In genomic region chr12:53098354-53098981, GRCh38 we compare ENCODE assay signal across 8 cellular contexts. TPM values are rescaled to one million over a fixed set of nuclear protein-coding genes. Genes with fewer than 3 reads are reported as not detected.
DNase-seq lines count a peak whose midpoint lies in the region; ATAC-seq and TF ChIP-seq lines count a peak whose summit lies in the region.

No MANE protein-coding gene starts in this region.

- ATAC-seq in CD4-positive, CD25-positive, alpha-beta regulatory T cell (ENCODE audit: low read depth in 2 of 2), result no peak

- H3K36me3 Mint-ChIP-seq in CD4-positive, CD25-positive, alpha-beta regulatory T cell, result no peaks in the 10 kb centered on the region

- no peak overlapping the region for H3K27ac ChIP-seq in CD4-positive, CD25-positive, alpha-beta regulatory T cell (ENCODE audit: insufficient read depth, low read length, poor library complexity, severe bottlenecking)
- no peak overlapping the region for H3K27ac ChIP-seq in iPS-20b (ENCODE audit: low read length)

- H3K4me1 Mint-ChIP-seq in CD4-positive, CD25-positive, alpha-beta regulatory T cell, result peaks cover 0 to 34% (median 22%) of the 10 kb centered on the region in 4 donors

- peak overlapping the region in 2 of 3 donors; percentile 46 to 56 for H3K27ac Mint-ChIP-seq in CD4-positive, CD25-positive, alpha-beta regulatory T cell

- H3K9ac ChIP-seq in iPS-20b (ENCODE audit: low read depth, low read length), result no peak overlapping the region

- no peaks in the 10 kb centered on the region for H3K36me3 ChIP-seq in CD4-positive, CD25-positive, alpha-beta regulatory T cell (ENCODE audit: control insufficient read depth, insufficient read depth, low read length)
- no peaks in the 10 kb centered on the region for H3K36me3 ChIP-seq in iPS-20b (ENCODE audit: insufficient read depth, low read depth, low read length)

- DNase-seq in CD4-positive, CD25-positive, alpha-beta regulatory T cell, result peak in 1 of 3 donors; percentile 13
- DNase-seq in NCI-H460 (ENCODE audit: extremely low read depth, low read depth) (peak; percentile 62), astrocyte of the spinal cord (ENCODE audit: low read depth, low spot score) (peak; percentile 82), cerebellar nuclear complex (lab: John Stamatoyannopoulos, UW) (no peak), SHP77 treated with DMSO at 0.1 percent for 48 hours (lab: John Stamatoyannopoulos, UW) (no peak), GF-D8 (lab: John Stamatoyannopoulos, UW) (no peak)
- peak; percentile 19 to 53 for DNase-seq in stimulated activated CD8-positive, alpha-beta memory T cell treated with anti-CD3 and anti-CD28 coated beads, Interleukin-7, amount 100 ng/mL, for 48 hours (ENCODE audit: extremely low read depth in 1 of 2, low read depth in 1 of 2)

- peak overlapping the region; percentile 54 to 89 (median 84) for H3K4me3 Mint-ChIP-seq in CD4-positive, CD25-positive, alpha-beta regulatory T cell

- H3K27me3 Mint-ChIP-seq in CD4-positive, CD25-positive, alpha-beta regulatory T cell, result peaks cover 25% of the 10 kb centered on the region

- H3K27me3 ChIP-seq in CD4-positive, CD25-positive, alpha-beta regulatory T cell (ENCODE audit: control insufficient read depth, insufficient read depth, low read length), result peaks cover 4% of the 10 kb centered on the region
- H3K27me3 ChIP-seq in iPS-20b (ENCODE audit: insufficient read depth, low read length), result peaks cover 44% of the 10 kb centered on the region

- no peak overlapping the region for H3K4me3 ChIP-seq in CD4-positive, CD25-positive, alpha-beta regulatory T cell (ENCODE audit: low read depth, low read length)
- H3K4me3 ChIP-seq in astrocyte of the spinal cord (ENCODE audit: low read depth, low read length) (peak overlapping the region; percentile 59), iPS-20b (ENCODE audit: low read length) (peak overlapping the region; percentile 72)

- H3K9me3 Mint-ChIP-seq in CD4-positive, CD25-positive, alpha-beta regulatory T cell, result peaks cover 0 to 4% (median 0%) of the 10 kb centered on the region in 7 donors

- H3K9me3 ChIP-seq in CD4-positive, CD25-positive, alpha-beta regulatory T cell (ENCODE audit: control insufficient read depth in 2 of 2, low read length in 2 of 2), result no peaks in the 10 kb centered on the region
- no peaks in the 10 kb centered on the region for H3K9me3 ChIP-seq in iPS-20b (ENCODE audit: insufficient read depth, low read depth, low read length)

- in situ Hi-C loops in astrocyte of the spinal cord (cut with HindIII; ENCODE audit: low sequenced_read_pairs), result no loop called here

- H3K4me1 ChIP-seq in CD4-positive, CD25-positive, alpha-beta regulatory T cell (ENCODE audit: control insufficient read depth, insufficient read depth, low read length, poor library complexity, severe bottlenecking), result peaks cover 37% of the 10 kb centered on the region
- H3K4me1 ChIP-seq in iPS-20b (ENCODE audit: insufficient read depth, low read length), result peaks cover 16% of the 10 kb centered on the region; the same call in 1 of the 2 replicates

- TF ChIP-seq CTCF in astrocyte of the spinal cord (IDR thresholded peaks at IDR 0.05; ENCODE audit: low read depth, low read length), result no peak

RNA-seq across cellular contexts. Expression of gene IGFBP6, which starts 1.0 kb away (rescaled TPM):
- total RNA-seq in CD4-positive, CD25-positive, alpha-beta regulatory T cell, result not detected
- under 1 TPM in 1 of 4 donors, not detected in 3; 0.84 TPM for polyA plus RNA-seq in CD4-positive, CD25-positive, alpha-beta regulatory T cell
- total RNA-seq in NCI-H460 (2014; rRNA removed; shearing (Covaris generic)), result 53.1 and 54.9 TPM in 2 replicates
- polyA plus RNA-seq in NCI-H460 (2014; cell fraction: nucleus; rRNA removed), result 35.8 and 72.1 TPM in 2 replicates

RNA-seq across cellular contexts. Expression of gene SOAT2, which starts 4.8 kb away (rescaled TPM):
- total RNA-seq in CD4-positive, CD25-positive, alpha-beta regulatory T cell, result 0.37 TPM
- polyA plus RNA-seq in CD4-positive, CD25-positive, alpha-beta regulatory T cell, result not detected
- total RNA-seq in NCI-H460 (2014; rRNA removed; shearing (Covaris generic)), result not detected in 2 replicates
- not detected in 2 replicates for polyA plus RNA-seq in NCI-H460 (2014; cell fraction: nucleus; rRNA removed)

RNA-seq across cellular contexts. Expression of gene SPRYD3, which starts 19.3 kb away (rescaled TPM):
- 25.9 TPM for total RNA-seq in CD4-positive, CD25-positive, alpha-beta regulatory T cell
- 10 to 100 TPM; 34.1 to 59.2 (median 45.9) TPM for polyA plus RNA-seq in CD4-positive, CD25-positive, alpha-beta regulatory T cell
- 24.4 and 28.5 TPM in 2 replicates for total RNA-seq in NCI-H460 (2014; rRNA removed; shearing (Covaris generic))
- polyA plus RNA-seq in NCI-H460 (2014; cell fraction: nucleus; rRNA removed), result 13.7 and 25.6 TPM in 2 replicates

RNA-seq across cellular contexts. Expression of gene TNS2, which starts 48.6 kb away (rescaled TPM):
- total RNA-seq in CD4-positive, CD25-positive, alpha-beta regulatory T cell, result 1.4 TPM
- under 1 TPM in 1 of 4 donors, not detected in 3; 0.09 TPM for polyA plus RNA-seq in CD4-positive, CD25-positive, alpha-beta regulatory T cell
- total RNA-seq in NCI-H460 (2014; rRNA removed; shearing (Covaris generic)), result 12.1 and 16.9 TPM in 2 replicates
- 76.3 TPM in 2 replicates for polyA plus RNA-seq in NCI-H460 (2014; cell fraction: nucleus; rRNA removed)

Comparison
In these comparisons a context has a peak if more than half of its experiments do, and no peak if none do; other contexts are left out.
1. DNase-seq: peak in NCI-H460 (single experiment), astrocyte of the spinal cord (single experiment) and stimulated activated CD8-positive, alpha-beta memory T cell treated with anti-CD3 and anti-CD28 coated beads, Interleukin-7, amount 100 ng/mL, for 48 hours (2 of 2); none in cerebellar nuclear complex (0 of 2), SHP77 treated with DMSO at 0.1 percent for 48 hours (single experiment) and GF-D8 (single experiment).
2. RNA of gene IGFBP6, which starts 1.0 kb away (total RNA-seq): 53.1 to 54.9 TPM in NCI-H460; not detected in CD4-positive, CD25-positive, alpha-beta regulatory T cell (single experiment); every median in the first group is over 10 times any median in the second.